Comparison of ENCODE assay signal across 8 cellular contexts in genomic region chr19:4066682-4067395, GRCh38. TPM values are rescaled to one million over a fixed set of nuclear protein-coding genes. Genes with fewer than 3 reads are reported as not detected.
DNase-seq lines count a peak whose midpoint lies in the region; ATAC-seq and TF ChIP-seq lines count a peak whose summit lies in the region.

ZBTB7A (minus strand) TSS chr19:4066899; CDS start chr19:4055232, 11,667 bp downstream.

- no peak within 1 kb of the TSS for H3K9ac ChIP-seq in HUES48 (ENCODE audit: low read depth, low read length)
- H3K9ac ChIP-seq in mucosa of stomach (ENCODE audit: low read length), result peak within 1 kb of the TSS; percentile 84

- 1% methylated on average over 54 to 83 of the region's 85 CpGs for WGBS in esophagus, 2 donors

- DNase-seq in CD1c-positive myeloid dendritic cell (ENCODE audit: extremely low spot score), result peak; percentile 85
- DNase-seq in PC-9, result peak; percentile 66 to 74
- DNase-seq in activated T-cell treated with anti-CD3 and anti-CD28 coated beads, Interleukin-2, amount 50 U/mL, for 48 hours, result peak; percentile 81 to 82
- DNase-seq in stimulated activated naive CD8-positive, alpha-beta T cell treated with anti-CD3 and anti-CD28 coated beads, Interleukin-15, Interleukin-2, amounts not matched to agents 100 U/mL and 50 U/mL, for 24 hours, result peak; percentile 80

- peaks cover 20% of the 10 kb centered on the region for H4K20me1 ChIP-seq in PC-9 (ENCODE audit: insufficient read depth)

- peaks cover 9% of the 10 kb centered on the region; the same call in 1 of the 2 replicates for H3F3A ChIP-seq in PC-9 (ENCODE audit: insufficient read depth, low read depth)

- no peaks in the 10 kb centered on the region for H3K9me2 ChIP-seq in PC-9 (ENCODE audit: insufficient read depth)

- BruUV-seq in PC-9 (replicated peaks; lab: Mats Ljungman, UMichigan), result no TSS peak

- CTCF ChIA-PET in PC-9 (lab: Charles Lee), result interaction anchor here (1.0 kb wide), 1 partner anchor 79 kb away, joined by 4 read pairs; no protein-coding TSS in a partner anchor

- TF ChIP-seq CTCF in PC-9 (conservative IDR thresholded peaks at IDR 0.05), result no peak

- POLR2A ChIA-PET in PC-9 (lab: Charles Lee; ENCODE audit: unreplicated experiment), result interaction anchor here (0.6 kb wide), 2 partner anchors 65 to 109 kb away, joined by 6 to 10 read pairs; no protein-coding TSS in a partner anchor

- H3K4me1 ChIP-seq in HUES48 (ENCODE audit: control insufficient read depth, insufficient read depth, low read length), result peaks cover 16% of the 10 kb centered on the region
- peaks cover 19% of the 10 kb centered on the region for H3K4me1 ChIP-seq in PC-9 (replicated peaks; ENCODE audit: insufficient read depth)
- peaks cover 1 to 19% of the 10 kb centered on the region in 2 donors for H3K4me1 ChIP-seq in esophagus (ENCODE audit: control insufficient read depth in 2 of 2, insufficient read depth in 2 of 2, low read length in 1 of 2)
- H3K4me1 ChIP-seq in mucosa of stomach (ENCODE audit: control insufficient read depth, insufficient read depth, low read length), result peaks cover 31% of the 10 kb centered on the region

- H3K79me2 ChIP-seq in PC-9 (ENCODE audit: low read depth), result peaks cover 32% of the 10 kb centered on the region

- H3K27me3 ChIP-seq in HUES48 (ENCODE audit: control insufficient read depth, insufficient read depth, low read length), result peaks cover 22% of the 10 kb centered on the region
- no peaks in the 10 kb centered on the region for H3K27me3 ChIP-seq in PC-9 (ENCODE audit: insufficient read depth, low read depth)
- H3K27me3 ChIP-seq in esophagus (ENCODE audit: control insufficient read depth in 1 of 2, insufficient read depth in 2 of 2, low read length in 2 of 2), result no peaks in the 10 kb centered on the region
- no peaks in the 10 kb centered on the region for H3K27me3 ChIP-seq in mucosa of stomach (ENCODE audit: control insufficient read depth, insufficient read depth, low read length)

- peaks cover 3% of the 10 kb centered on the region; the same call in 1 of the 2 replicates for H3K36me3 ChIP-seq in HUES48 (ENCODE audit: control insufficient read depth, insufficient read depth, low read length)
- H3K36me3 ChIP-seq in PC-9 (ENCODE audit: low read depth), result no peaks in the 10 kb centered on the region
- peaks cover 0 to 12% of the 10 kb centered on the region in 2 donors for H3K36me3 ChIP-seq in esophagus (ENCODE audit: control insufficient read depth in 2 of 2, insufficient read depth in 2 of 2, low read length in 1 of 2)
- no peaks in the 10 kb centered on the region for H3K36me3 ChIP-seq in mucosa of stomach (ENCODE audit: control insufficient read depth, insufficient read depth, low read length)

- ATAC-seq in stimulated activated naive CD8-positive, alpha-beta T cell treated with anti-CD3 and anti-CD28 coated beads, Interleukin-15, Interleukin-2, amounts not matched to agents 100 U/mL and 50 U/mL, for 24 hours, result peak; percentile 38
- no peak for ATAC-seq in HG03159 (IDR thresholded peaks at IDR 0.05; ENCODE audit: unreplicated experiment)

- H3K27ac ChIP-seq in HUES48 (ENCODE audit: low read depth, low read length), result no peak within 1 kb of the TSS
- peak within 1 kb of the TSS; percentile 53; the same call in 1 of the 2 replicates for H3K27ac ChIP-seq in PC-9
- peak within 1 kb of the TSS; percentile 96 to 100 for H3K27ac ChIP-seq in esophagus (ENCODE audit: low read depth in 2 of 2, low read length in 1 of 2)

- H3K4me3 ChIP-seq in HUES48 (ENCODE audit: low read depth, low read length), result peak within 1 kb of the TSS; percentile 62
- H3K4me3 ChIP-seq in PC-9, result peak within 1 kb of the TSS; percentile 69
- peak within 1 kb of the TSS; percentile 83 to 98 for H3K4me3 ChIP-seq in esophagus (ENCODE audit: low read depth in 1 of 2, low read length in 2 of 2)
- peak within 1 kb of the TSS; percentile 36 for H3K4me3 ChIP-seq in mucosa of stomach (ENCODE audit: low read length)

- intact Hi-C loops in PC-9 (cut with micrococcal nuclease; ENCODE audit: unreplicated experiment), result loop anchor here (1.0 to 10.0 kb wide), 3 partner anchors 17 to 115 kb away; partner anchors contain the start of genes ANKRD24 and SIRT6

- H3K4me2 ChIP-seq in PC-9, result peak within 1 kb of the TSS; percentile 76

- H2AFZ ChIP-seq in PC-9, result peak within 1 kb of the TSS; percentile 60; the same call in 1 of the 2 replicates

- H3K9me3 ChIP-seq in HUES48 (ENCODE audit: control insufficient read depth, insufficient read depth, low read length) (no peaks in the 10 kb centered on the region), PC-9 (ENCODE audit: insufficient read depth, low read depth) (no peaks in the 10 kb centered on the region), esophagus (ENCODE audit: control insufficient read depth in 2 of 2, insufficient read depth in 1 of 2, low read depth in 1 of 2, low read length in 1 of 2) (no peaks in the 10 kb centered on the region), mucosa of stomach (ENCODE audit: control insufficient read depth, low read length) (no peaks in the 10 kb centered on the region)

RNA-seq across cellular contexts. Expression of gene ZBTB7A, which starts in this region (rescaled TPM):
- 41.2 and 48.2 TPM in 2 replicates for total RNA-seq in PC-9 (2021)
- 10 to 100 TPM; 22.4 to 29.7 TPM for polyA plus RNA-seq in esophagus

Comparison
In these comparisons a context has a peak if more than half of its experiments do, and no peak if none do; other contexts are left out.
1. H3K4me3 ChIP-seq: peak in every context shown above with its lines; median percentile 90 in esophagus; 69 in PC-9; 62 in HUES48; 36 in mucosa of stomach.